Comparison of ENCODE assay signal across 22 cellular contexts in genomic region chr3:88779482-88779881, GRCh38.
DNase-seq lines count a peak whose midpoint lies in the region; ATAC-seq and TF ChIP-seq lines count a peak whose summit lies in the region.
"Had no signal": no experiment of that assay in that cellular context is flagged by ENCODE, and none has a peak within 500 bp of the region (broad histone marks: within the 10 kb centered on the region; RNA-seq: fewer than 3 reads in every experiment).

No MANE protein-coding gene starts in this region.

- ATAC-seq in RWPE2 (ENCODE audit: low read depth) (peak; percentile 35; the same call in 1 of the 3 replicates), foreskin keratinocyte (peak; percentile 84), body of pancreas (no peak)
- ATAC-seq: A549 had no signal

- H3K9me3 ChIP-seq in RWPE2 (ENCODE audit: severe bottlenecking), result no peaks in the 10 kb centered on the region
- H3K9me3 ChIP-seq in body of pancreas, result peaks cover 0 to 5% (median 0%) of the 10 kb centered on the region in 3 donors
- H3K9me3 ChIP-seq: BE2C; BLaER1 treated with 17β-estradiol and CSF1 and Interleukin-3, amounts not matched to agents 10 nM and 100 nM; HAP-1 had no signal

- no peaks in the 10 kb centered on the region for H3K36me3 ChIP-seq in RWPE2 (ENCODE audit: low read depth)
- no peaks in the 10 kb centered on the region for H3K36me3 ChIP-seq in body of pancreas (replicated peaks in 1 of 2; ENCODE audit: insufficient read depth in 1 of 2, low read depth in 2 of 2)
- H3K36me3 ChIP-seq: BE2C; BLaER1 treated with 17β-estradiol and CSF1 and Interleukin-3, amounts not matched to agents 10 nM and 100 nM; HAP-1 had no signal

- H3K27me3 ChIP-seq in RWPE2 (ENCODE audit: insufficient read depth, poor library complexity, severe bottlenecking) (no peaks in the 10 kb centered on the region), foreskin keratinocyte (no peaks in the 10 kb centered on the region), body of pancreas (no peaks in the 10 kb centered on the region)
- H3K27me3 ChIP-seq: BE2C; BLaER1 treated with 17β-estradiol and CSF1 and Interleukin-3, amounts not matched to agents 10 nM and 100 nM had no signal

- H3K27ac ChIP-seq in RWPE2 (ENCODE audit: poor library complexity, severe bottlenecking) (no peak overlapping the region), foreskin keratinocyte (no peak overlapping the region), body of pancreas (no peak overlapping the region)
- H3K27ac ChIP-seq: A549; BLaER1 treated with 17β-estradiol and CSF1 and Interleukin-3, amounts not matched to agents 10 nM and 100 nM had no signal

- DNase-seq in HT1080 (ENCODE audit: low read depth) (peak; percentile 6), RWPE2 (ENCODE audit: low spot score) (no peak), choroid plexus epithelial cell (ENCODE audit: low read depth) (peak; percentile 4), foreskin keratinocyte (peak in 1 of 2 donors; percentile 68), GF-D8 (lab: John Stamatoyannopoulos, UW) (no peak), body of pancreas (no peak), head of caudate nucleus (no peak)
- DNase-seq: 8988T; ACHN; AML-193; BE2C; CD4-positive, alpha-beta T cell; CD8-positive, alpha-beta memory T cell; DMS 273 treated with DMSO at 0.1 percent for 48 hours; DMS79; EL; GDM1; GOT3; HFFc6 had no signal

- WGBS in body of pancreas, 2 donors, result 53 to 67% methylated on average over 1 of the region's 1 CpG

- H3K4me1 ChIP-seq in RWPE2 (ENCODE audit: insufficient read depth, poor library complexity, severe bottlenecking) (no peaks in the 10 kb centered on the region), foreskin keratinocyte (no peaks in the 10 kb centered on the region), body of pancreas (no peaks in the 10 kb centered on the region)
- H3K4me1 ChIP-seq: A549; BE2C; BLaER1 treated with 17β-estradiol and CSF1 and Interleukin-3, amounts not matched to agents 10 nM and 100 nM; HAP-1 had no signal

- TF ChIP-seq CTCF in RWPE2 (IDR thresholded peaks at IDR 0.05; ENCODE audit: poor library complexity, severe bottlenecking), result no peak
- TF ChIP-seq CTCF in choroid plexus epithelial cell (conservative IDR thresholded peaks at IDR 0.05; ENCODE audit: low read depth, low read length), result no peak
- TF ChIP-seq CTCF in foreskin keratinocyte (conservative IDR thresholded peaks at IDR 0.05), result no peak
- TF ChIP-seq CTCF in body of pancreas (IDR thresholded peaks at IDR 0.05), result no peak

- intact Hi-C loops in body of pancreas (cut with DNase I) (no loop called here), head of caudate nucleus (cut with DNase I) (no loop called here)

- TF ChIP-seq POLR2A in body of pancreas (IDR thresholded peaks at IDR 0.05), result no peak

- no peak overlapping the region for H3K4me3 ChIP-seq in RWPE2 (ENCODE audit: severe bottlenecking)
- H3K4me3 ChIP-seq in choroid plexus epithelial cell (ENCODE audit: low read depth, low read length), result no peak overlapping the region
- H3K4me3 ChIP-seq in body of pancreas, result no peak overlapping the region
- H3K4me3 ChIP-seq: A549; BLaER1 treated with 17β-estradiol and CSF1 and Interleukin-3, amounts not matched to agents 10 nM and 100 nM; HAP-1 had no signal

Comparison
In these comparisons a context has a peak if more than half of its experiments do, and no peak if none do; other contexts are left out.
1. DNase-seq: peak in HT1080 (single experiment) and choroid plexus epithelial cell (single experiment); none in RWPE2 (single experiment), GF-D8 (single experiment), body of pancreas (0 of 4) and head of caudate nucleus (0 of 42).